9 cellular contexts compared by ENCODE assay signal in the genomic region with DNA sequence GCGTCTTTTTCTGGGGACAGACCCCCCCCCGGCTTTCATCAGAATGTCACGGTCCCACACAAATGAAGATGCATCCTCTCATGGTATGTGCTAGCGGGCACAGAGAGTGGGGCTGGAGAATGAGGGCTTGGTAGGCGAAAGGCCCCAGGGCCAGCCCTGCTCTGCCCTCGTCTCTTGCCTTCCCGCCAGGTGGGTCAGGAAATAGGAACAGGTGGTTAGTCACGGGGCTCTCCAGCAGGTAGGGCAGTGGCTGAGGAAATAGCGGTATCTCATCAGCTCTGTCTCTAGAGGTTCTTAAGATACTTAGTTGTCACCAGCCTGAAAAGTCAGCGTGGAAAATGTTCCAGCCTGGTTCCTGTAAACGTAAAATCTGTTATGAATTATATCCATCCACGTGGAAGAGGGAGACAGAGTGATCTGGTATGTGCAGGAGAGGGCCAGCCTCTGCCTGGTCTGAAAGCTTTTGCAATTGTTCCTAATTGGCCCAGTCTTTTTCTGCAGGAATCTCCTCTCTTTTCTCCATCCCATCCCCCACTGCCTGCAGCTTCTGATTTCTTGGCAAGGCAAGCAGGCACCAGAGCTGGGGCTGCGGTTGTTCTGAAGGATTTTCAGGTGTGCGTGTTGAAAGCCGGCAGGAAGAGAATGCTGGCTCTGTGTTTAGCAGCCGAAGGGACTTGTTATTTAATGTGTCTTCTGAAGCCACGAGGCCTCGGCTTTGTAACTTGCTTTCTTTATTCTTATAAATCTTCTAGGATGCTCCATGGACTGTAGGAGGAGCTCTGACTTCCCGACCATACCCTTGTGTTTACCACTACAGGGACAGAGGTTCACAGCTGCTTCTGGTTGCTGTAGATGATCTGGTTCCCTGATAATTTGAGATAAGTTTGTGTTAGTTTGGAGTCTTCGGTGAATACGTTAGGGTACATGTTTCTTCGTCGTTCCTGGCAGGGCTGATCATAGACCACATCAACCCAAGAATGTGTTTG.
DNase-seq lines count a peak whose midpoint lies in the region; ATAC-seq and TF ChIP-seq lines count a peak whose summit lies in the region.
"Had no signal": no experiment of that assay in that cellular context is flagged by ENCODE, and none has a peak within 500 bp of the region (broad histone marks: within the 10 kb centered on the region; RNA-seq: fewer than 3 reads in every experiment).

No MANE protein-coding gene starts in this region.

- H3K27ac ChIP-seq in DND-41 (ENCODE audit: low read length) (no peak overlapping the region), rectal smooth muscle tissue (ENCODE audit: low read depth, low read length) (peak overlapping the region; percentile 83)

- H3K36me3 ChIP-seq in DND-41 (ENCODE audit: insufficient read depth, low read length) = no peaks in the 10 kb centered on the region
- H3K36me3 ChIP-seq in rectal smooth muscle tissue (ENCODE audit: control insufficient read depth, insufficient read depth, low read length) = no peaks in the 10 kb centered on the region

- no peaks in the 10 kb centered on the region for H4K20me1 ChIP-seq in DND-41 (ENCODE audit: insufficient read depth, low read length)

- no peak for ATAC-seq in DND-41 (ENCODE audit: insufficient read depth, low read depth)
- ATAC-seq: stimulated activated naive CD8-positive, alpha-beta T cell treated with anti-CD3 and anti-CD28 coated beads, Interleukin-15, amount 100 ng/mL, for 72 hours had no signal

- no peak overlapping the region for H3K4me2 ChIP-seq in DND-41 (ENCODE audit: insufficient read depth, low read length)

- H3K27me3 ChIP-seq in DND-41 (ENCODE audit: insufficient read depth, low read length, poor library complexity) = peaks cover 25% of the 10 kb centered on the region
- H3K27me3 ChIP-seq in rectal smooth muscle tissue (ENCODE audit: control insufficient read depth, insufficient read depth, low read length) = no peaks in the 10 kb centered on the region

- no peaks in the 10 kb centered on the region for H3K9me3 ChIP-seq in DND-41 (ENCODE audit: insufficient read depth, low read length, severe bottlenecking)

- no peak overlapping the region for H2AFZ ChIP-seq in DND-41 (ENCODE audit: low read depth, low read length)

- H3K9ac ChIP-seq in DND-41 (ENCODE audit: low read depth, low read length) (no peak overlapping the region), rectal smooth muscle tissue (ENCODE audit: low read length) (no peak overlapping the region)

- no peak for DNase-seq in DND-41
- peak; percentile 18 for DNase-seq in SK-MEL-5 (ENCODE audit: low read depth, low spot score)
- DNase-seq in fibroblast of the conjunctiva (ENCODE audit: low read depth) = peak; percentile 67
- DNase-seq in NCI-H510A (lab: John Stamatoyannopoulos, UW) = no peak
- no peak for DNase-seq in NCI-H1092 (lab: John Stamatoyannopoulos, UW)
- no peak for DNase-seq in GM10266 (ENCODE audit: extremely low spot score)
- no peak for DNase-seq in stimulated activated CD4-positive, alpha-beta T cell treated with anti-CD3 and anti-CD28 coated beads, Interleukin-4, amount 100 ng/mL, for 24 hours
- DNase-seq: stimulated activated naive CD8-positive, alpha-beta T cell treated with anti-CD3 and anti-CD28 coated beads, Interleukin-15, amount 100 ng/mL, for 72 hours had no signal

- TF ChIP-seq CTCF in DND-41 (IDR thresholded peaks at IDR 0.05; ENCODE audit: borderline replicate concordance, extremely low read depth, low read length, poor library complexity, severe bottlenecking) = peak; percentile 12
- TF ChIP-seq CTCF in GM10266 (IDR thresholded peaks at IDR 0.05; ENCODE audit: control insufficient read depth, insufficient read depth, low read depth, missing control alignments) = no peak

- no peaks in the 10 kb centered on the region for H3K4me1 ChIP-seq in DND-41 (ENCODE audit: insufficient read depth, low read length)
- H3K4me1 ChIP-seq in rectal smooth muscle tissue (ENCODE audit: control insufficient read depth, insufficient read depth, low read length) = peaks cover 33% of the 10 kb centered on the region

- no peak overlapping the region for H3K4me3 ChIP-seq in DND-41 (ENCODE audit: low read depth in 1 of 2, low read length in 2 of 2)
- H3K4me3 ChIP-seq in rectal smooth muscle tissue (ENCODE audit: low read length) = no peak overlapping the region

- H3K79me2 ChIP-seq in DND-41 (ENCODE audit: insufficient read depth, low read length) = no peaks in the 10 kb centered on the region

- in situ Hi-C loops in SK-MEL-5 (cut with HindIII; ENCODE audit: low pct_unique_long_range_greater_than_20kb, low sequenced_read_pairs) = no loop called here

Comparison
In these comparisons a context has a peak if more than half of its experiments do, and no peak if none do; other contexts are left out.
1. DNase-seq: peak in SK-MEL-5 (single experiment) and fibroblast of the conjunctiva (single experiment); none in DND-41 (single experiment), NCI-H510A (single experiment), NCI-H1092 (single experiment), GM10266 (single experiment) and stimulated activated CD4-positive, alpha-beta T cell treated with anti-CD3 and anti-CD28 coated beads, Interleukin-4, amount 100 ng/mL, for 24 hours (single experiment).